8 cellular contexts compared by ENCODE assay signal in the genomic region with DNA sequence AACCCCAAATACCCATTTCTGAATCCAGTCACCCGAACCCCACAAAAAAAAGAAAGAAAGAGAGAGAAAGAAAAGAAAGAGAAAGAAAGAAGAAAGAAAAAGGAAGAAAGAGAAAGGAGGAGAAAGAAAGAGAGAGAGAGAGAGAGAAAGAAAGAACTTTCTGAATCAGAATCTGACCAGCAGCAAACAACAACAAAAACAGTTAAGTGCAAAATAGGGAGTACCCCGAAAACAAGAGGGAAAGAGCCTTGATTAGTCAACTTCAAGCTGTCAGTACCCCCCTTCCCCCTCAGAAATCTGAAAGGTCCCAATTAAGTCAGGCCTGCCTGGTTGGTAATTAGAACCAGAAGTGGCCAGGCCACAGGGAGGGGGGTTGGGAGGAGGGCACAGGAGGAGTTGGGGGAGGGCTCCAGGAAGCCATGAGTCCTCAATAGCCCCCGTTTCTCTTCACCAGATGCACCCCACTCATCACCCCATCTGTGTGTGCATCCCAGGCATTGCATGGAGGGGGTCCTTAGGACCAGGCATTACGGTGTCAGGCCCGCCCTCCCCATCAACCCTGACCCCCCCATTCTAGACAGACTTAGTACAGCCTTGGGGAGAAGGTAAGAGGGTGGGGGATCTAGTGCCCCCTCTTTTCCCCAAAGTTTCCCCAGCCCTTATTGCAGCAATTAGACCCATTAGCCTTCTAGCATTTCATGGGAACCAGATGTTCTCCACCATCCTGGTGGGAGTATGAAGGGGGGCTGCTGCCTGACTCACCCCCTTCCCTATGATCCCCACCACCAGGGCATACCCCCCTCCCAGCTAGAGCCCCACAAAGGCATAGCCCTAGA. TPM values are rescaled to one million over a fixed set of nuclear protein-coding genes. Genes with fewer than 3 reads are reported as not detected.
DNase-seq lines count a peak whose midpoint lies in the region; ATAC-seq and TF ChIP-seq lines count a peak whose summit lies in the region.

No MANE protein-coding gene starts in this region.

- TF ChIP-seq CTCF in OCI-LY1 (IDR thresholded peaks at IDR 0.05; ENCODE audit: low read length), result no peak

- no peaks in the 10 kb centered on the region for H3K79me1 ChIP-seq in neuronal stem cell (ENCODE audit: low read depth, low read length)

- H2BK120ac ChIP-seq in neuronal stem cell (ENCODE audit: low read depth, low read length), result no peak overlapping the region

- intact Hi-C loops in sciatic nerve (cut with DNase I), result no loop called here

- H3K36me3 ChIP-seq in CD4-positive, CD25-positive, alpha-beta regulatory T cell (ENCODE audit: control insufficient read depth, insufficient read depth, low read length), result no peaks in the 10 kb centered on the region
- H3K36me3 ChIP-seq in OCI-LY1 (ENCODE audit: insufficient read depth, low read length), result no peaks in the 10 kb centered on the region
- no peaks in the 10 kb centered on the region for H3K36me3 ChIP-seq in neuronal stem cell (replicated peaks in 1 of 2; ENCODE audit: control insufficient read depth in 2 of 2, insufficient read depth in 2 of 2, low read length in 2 of 2)

- no peaks in the 10 kb centered on the region for H3K9me2 ChIP-seq in OCI-LY1 (ENCODE audit: low read depth, low read length)

- no peak overlapping the region for H3K9ac ChIP-seq in OCI-LY1 (ENCODE audit: low read length)
- no peak overlapping the region for H3K9ac ChIP-seq in neuronal stem cell (ENCODE audit: low read depth, low read length, poor library complexity)

- no peaks in the 10 kb centered on the region for H3K27me3 ChIP-seq in CD4-positive, CD25-positive, alpha-beta regulatory T cell (ENCODE audit: control insufficient read depth, insufficient read depth, low read length)
- peaks cover 3% of the 10 kb centered on the region; the same call in 1 of the 2 replicates for H3K27me3 ChIP-seq in OCI-LY1 (ENCODE audit: insufficient read depth, low read length)
- peaks cover 4 to 27% (median 21%) of the 10 kb centered on the region in 3 experiments for H3K27me3 ChIP-seq in neuronal stem cell (ENCODE audit: control insufficient read depth in 3 of 3, insufficient read depth in 3 of 3, low read depth in 1 of 3, low read length in 3 of 3)

- no peaks in the 10 kb centered on the region for H3K79me2 ChIP-seq in OCI-LY1 (ENCODE audit: insufficient read depth, low read length)

- peaks cover 10 to 76% (median 52%) of the 10 kb centered on the region in 4 donors for H3K4me1 Mint-ChIP-seq in CD4-positive, CD25-positive, alpha-beta regulatory T cell
- peaks cover 58% of the 10 kb centered on the region in 2 donors for H3K4me1 Mint-ChIP-seq in effector memory CD8-positive, alpha-beta T cell (ENCODE audit: low read depth in 2 of 2)

- peak overlapping the region; percentile 72 to 95 (median 92) for H3K27ac Mint-ChIP-seq in CD4-positive, CD25-positive, alpha-beta regulatory T cell
- H3K27ac Mint-ChIP-seq in effector memory CD8-positive, alpha-beta T cell, result peak overlapping the region; percentile 87 to 89

- H2BK15ac ChIP-seq in neuronal stem cell (ENCODE audit: low read length), result peak overlapping the region; percentile 24

- H3K4me1 ChIP-seq in CD4-positive, CD25-positive, alpha-beta regulatory T cell (ENCODE audit: control insufficient read depth, insufficient read depth, low read length, poor library complexity, severe bottlenecking), result peaks cover 56% of the 10 kb centered on the region
- H3K4me1 ChIP-seq in OCI-LY1 (ENCODE audit: insufficient read depth, low read length, severe bottlenecking) (peaks cover 22% of the 10 kb centered on the region), neuronal stem cell (ENCODE audit: control insufficient read depth in 2 of 2, insufficient read depth in 1 of 2, low read depth in 1 of 2, low read length in 2 of 2) (peaks cover 47 to 53% of the 10 kb centered on the region in 2 donors)

- no peaks in the 10 kb centered on the region for H3F3A ChIP-seq in OCI-LY1 (ENCODE audit: insufficient read depth, low read length)

- no peak for ATAC-seq in CD4-positive, CD25-positive, alpha-beta regulatory T cell (ENCODE audit: low read depth in 2 of 2)
- ATAC-seq in effector memory CD8-positive, alpha-beta T cell (replicated peaks), result no peak
- ATAC-seq in sciatic nerve, result no peak

- no peak overlapping the region for H4K8ac ChIP-seq in neuronal stem cell (ENCODE audit: low read depth, low read length)

- peak overlapping the region; percentile 19 for H3K4ac ChIP-seq in neuronal stem cell (ENCODE audit: low read length)

- H3K36me3 Mint-ChIP-seq in CD4-positive, CD25-positive, alpha-beta regulatory T cell, result peaks cover 4% of the 10 kb centered on the region
- H3K36me3 Mint-ChIP-seq in effector memory CD8-positive, alpha-beta T cell (ENCODE audit: insufficient read depth), result peaks cover 30% of the 10 kb centered on the region

- no CpG with 5 or more reads among the region's 5 CpGs for WGBS in neuronal stem cell (ENCODE audit: extremely low coverage in 2 of 2, insufficient read length in 2 of 2, insufficient replicate concordance in 1 of 2), 2 donors

- H2AFZ ChIP-seq in OCI-LY1 (ENCODE audit: low read length) (no peak overlapping the region), neuronal stem cell (ENCODE audit: low read length) (peak overlapping the region; percentile 88)

- peak overlapping the region; percentile 97 for H2BK12ac ChIP-seq in neuronal stem cell (ENCODE audit: low read length)

- H2BK5ac ChIP-seq in neuronal stem cell (ENCODE audit: low read length), result no peak overlapping the region

- peak overlapping the region; percentile 91 for H3K18ac ChIP-seq in neuronal stem cell (ENCODE audit: low read length)

- peak overlapping the region; percentile 94 for H2AK5ac ChIP-seq in neuronal stem cell (ENCODE audit: low read depth, low read length)

- peak overlapping the region; percentile 71 for H3K14ac ChIP-seq in neuronal stem cell (ENCODE audit: low read length)

- no peak overlapping the region for H4K91ac ChIP-seq in neuronal stem cell (ENCODE audit: low read depth, low read length, poor library complexity)

- H3K9me3 ChIP-seq in CD4-positive, CD25-positive, alpha-beta regulatory T cell (ENCODE audit: control insufficient read depth in 2 of 2, low read length in 2 of 2), result no peaks in the 10 kb centered on the region
- no peaks in the 10 kb centered on the region for H3K9me3 ChIP-seq in OCI-LY1 (ENCODE audit: low read length)
- no peaks in the 10 kb centered on the region for H3K9me3 ChIP-seq in neuronal stem cell (replicated peaks in 1 of 2; ENCODE audit: control insufficient read depth in 2 of 2, insufficient read depth in 1 of 2, low read depth in 1 of 2, low read length in 2 of 2)

- H3K23ac ChIP-seq in neuronal stem cell (ENCODE audit: low read depth, low read length, poor library complexity), result peak overlapping the region; percentile 36

- H3K4me2 ChIP-seq in OCI-LY1 (ENCODE audit: low read length) (peak overlapping the region; percentile 95; the same call in 1 of the 2 replicates), neuronal stem cell (ENCODE audit: insufficient read depth, low read length, poor library complexity, severe bottlenecking) (peak overlapping the region; percentile 85)

- H4K20me1 ChIP-seq in OCI-LY1 (ENCODE audit: insufficient read depth, low read length), result no peaks in the 10 kb centered on the region

- H3K4me3 Mint-ChIP-seq in CD4-positive, CD25-positive, alpha-beta regulatory T cell, result peak overlapping the region; percentile 83 to 87 (median 84)
- H3K4me3 Mint-ChIP-seq in effector memory CD8-positive, alpha-beta T cell, result peak overlapping the region; percentile 94 to 100

- no peaks in the 10 kb centered on the region for H3K27me3 Mint-ChIP-seq in CD4-positive, CD25-positive, alpha-beta regulatory T cell
- H3K27me3 Mint-ChIP-seq in effector memory CD8-positive, alpha-beta T cell, result no peaks in the 10 kb centered on the region

- no peaks in the 10 kb centered on the region for H3K9me3 Mint-ChIP-seq in CD4-positive, CD25-positive, alpha-beta regulatory T cell
- H3K9me3 Mint-ChIP-seq in effector memory CD8-positive, alpha-beta T cell, result no peaks in the 10 kb centered on the region

- DNase-seq in CD4-positive, CD25-positive, alpha-beta regulatory T cell, result peak in 1 of 3 donors; percentile 46
- DNase-seq in effector memory CD8-positive, alpha-beta T cell, result no peak
- DNase-seq in neuronal stem cell (ENCODE audit: low spot score) (no peak), HuH-7 (ENCODE audit: low spot score) (no peak), sciatic nerve (ENCODE audit: low spot score) (no peak), GDM1 (lab: John Stamatoyannopoulos, UW) (no peak)
- no peak for DNase-seq in stimulated activated naive CD4-positive, alpha-beta T cell (lab: John Stamatoyannopoulos, UW)

- H3K4me3 ChIP-seq in CD4-positive, CD25-positive, alpha-beta regulatory T cell (ENCODE audit: low read depth, low read length), result peak overlapping the region; percentile 57
- H3K4me3 ChIP-seq in OCI-LY1 (ENCODE audit: low read depth, low read length, poor library complexity, severe bottlenecking), result peak overlapping the region; percentile 69
- H3K4me3 ChIP-seq in neuronal stem cell (ENCODE audit: low read length in 2 of 2), result peak overlapping the region in 1 of 2 donors; percentile 44

- peak overlapping the region; percentile 93 for H3K27ac ChIP-seq in CD4-positive, CD25-positive, alpha-beta regulatory T cell (ENCODE audit: insufficient read depth, low read length, poor library complexity, severe bottlenecking)
- no peak overlapping the region for H3K27ac ChIP-seq in OCI-LY1 (ENCODE audit: low read depth, low read length, poor library complexity, severe bottlenecking)
- peak overlapping the region; percentile 82 for H3K27ac ChIP-seq in neuronal stem cell (replicated peaks; ENCODE audit: low read length)

RNA-seq across cellular contexts. Expression of a gene that starts 9.6 kb away (rescaled TPM):
- 16.8 TPM for total RNA-seq in CD4-positive, CD25-positive, alpha-beta regulatory T cell
- 1 to 10 TPM; 1.5 to 5.1 (median 2.4) TPM for polyA plus RNA-seq in CD4-positive, CD25-positive, alpha-beta regulatory T cell
- polyA plus RNA-seq in neuronal stem cell (2013, experiment 1 of 2), result 11.1 TPM
- polyA plus RNA-seq in neuronal stem cell (2013, experiment 2 of 2), result 10.9 TPM
- total RNA-seq in sciatic nerve, result 56.3 TPM

RNA-seq across cellular contexts. Expression of a gene that starts 15.3 kb away (rescaled TPM):
- total RNA-seq in CD4-positive, CD25-positive, alpha-beta regulatory T cell, result 297 TPM
- polyA plus RNA-seq in CD4-positive, CD25-positive, alpha-beta regulatory T cell, result 100 to 1,000 TPM; 279 to 382 (median 330) TPM
- polyA plus RNA-seq in neuronal stem cell (2013, experiment 1 of 2), result 0.07 TPM
- polyA plus RNA-seq in neuronal stem cell (2013, experiment 2 of 2), result 0.03 TPM
- total RNA-seq in sciatic nerve, result 33.4 TPM

RNA-seq across cellular contexts. Expression of a gene that starts 41.7 kb away (rescaled TPM):
- total RNA-seq in CD4-positive, CD25-positive, alpha-beta regulatory T cell, result 68.0 TPM
- polyA plus RNA-seq in CD4-positive, CD25-positive, alpha-beta regulatory T cell, result 1 to 10 TPM; 1.2 to 2.3 (median 1.6) TPM
- polyA plus RNA-seq in neuronal stem cell (2013, experiment 1 of 2), result 14.3 TPM
- polyA plus RNA-seq in neuronal stem cell (2013, experiment 2 of 2), result 14.1 TPM
- 81.7 TPM for total RNA-seq in sciatic nerve

RNA-seq across cellular contexts. Expression of a gene that starts 41.9 kb away (rescaled TPM):
- 32.6 TPM for total RNA-seq in CD4-positive, CD25-positive, alpha-beta regulatory T cell
- polyA plus RNA-seq in CD4-positive, CD25-positive, alpha-beta regulatory T cell, result 1 to 10 TPM; 2.3 to 3.1 (median 2.7) TPM
- 19.7 TPM for polyA plus RNA-seq in neuronal stem cell (2013, experiment 1 of 2)
- 19.5 TPM for polyA plus RNA-seq in neuronal stem cell (2013, experiment 2 of 2)
- total RNA-seq in sciatic nerve, result 51.0 TPM

RNA-seq across cellular contexts. Expression of a gene that starts 45.7 kb away (rescaled TPM):
- total RNA-seq in CD4-positive, CD25-positive, alpha-beta regulatory T cell, result 2.7 TPM
- polyA plus RNA-seq in CD4-positive, CD25-positive, alpha-beta regulatory T cell, result under 1 TPM in 3 of 4 donors, not detected in 1; 0.05 to 0.24 (median 0.11) TPM
- 14.2 TPM for polyA plus RNA-seq in neuronal stem cell (2013, experiment 1 of 2)
- 14.1 TPM for polyA plus RNA-seq in neuronal stem cell (2013, experiment 2 of 2)
- total RNA-seq in sciatic nerve, result 1.2 TPM
